ENCODE assay signal across 29 cellular contexts in genomic region chr7:112064627-112065385, GRCh38.
"Had no signal": no experiment of that assay in that cellular context is flagged by ENCODE, and none has a peak within 500 bp of the region (broad histone marks: within the 10 kb centered on the region; RNA-seq: fewer than 3 reads in every experiment).

No MANE protein-coding gene starts in this region.

- H3K9me3 Mint-ChIP-seq: activated B cell treated with CpG ODN at 0.5 μM for 24 hours; activated naive CD4-positive, alpha-beta T cell treated with anti-CD3 and anti-CD28 coated beads, Interleukin-2, amount 50 U/mL, for 72 hours; activated T-cell treated with anti-CD3 and anti-CD28 coated beads, Interleukin-2, amount 50 U/mL, for 24 hours; activated T-helper 17 cell treated with anti-CD3 and anti-CD28 coated beads, Interleukin-2, amount 50 U/mL, for 72 hours; central memory CD8-positive, alpha-beta T cell; nephron progenitor cell; stimulated activated memory B cell treated with anti-CD40 and anti-IgM and Interleukin-4, amounts not matched to agents 10 μg/mL and 1 μg/mL and 100 μg/mL, for 72 hours; T-helper 1 cell treated with Interleukin-12 subunit alpha and Interleukin-12 subunit beta and Interleukin-4 antibody, amounts not matched to agents 30 μg/mL and 1 μg/mL, for 36 hours had no signal

- H3K4me3 ChIP-seq: esophagus squamous epithelium, gastroesophageal sphincter, heart right ventricle, left lung, stomach, transverse colon, uterus had no signal

- ATAC-seq: activated CD4-positive, alpha-beta T cell treated with anti-CD3 and anti-CD28 coated beads for 36 hours; activated naive CD4-positive, alpha-beta T cell treated with anti-CD3 and anti-CD28 coated beads, Interleukin-2, amount 50 U/mL, for 72 hours; activated T-helper 17 cell treated with anti-CD3 and anti-CD28 coated beads, Interleukin-2, amount 50 U/mL, for 72 hours; effector memory CD8-positive, alpha-beta T cell; heart right ventricle; left lung; sciatic nerve; stimulated activated memory B cell treated with anti-CD40 and anti-IgM and Interleukin-4, amounts not matched to agents 10 μg/mL and 1 μg/mL and 100 μg/mL, for 72 hours had no signal

- H3K27me3 ChIP-seq: esophagus squamous epithelium, gastroesophageal sphincter, heart right ventricle, left lung, stomach, transverse colon, uterus had no signal

- H3K27ac Mint-ChIP-seq: activated B cell treated with CpG ODN at 0.5 μM for 24 hours; activated CD4-positive, alpha-beta T cell treated with anti-CD3 and anti-CD28 coated beads for 36 hours; activated naive CD4-positive, alpha-beta T cell treated with anti-CD3 and anti-CD28 coated beads, Interleukin-2, amount 50 U/mL, for 72 hours; activated T-cell treated with anti-CD3 and anti-CD28 coated beads, Interleukin-2, amount 50 U/mL, for 24 hours; activated T-helper 17 cell treated with anti-CD3 and anti-CD28 coated beads, Interleukin-2, amount 50 U/mL, for 72 hours; effector memory CD8-positive, alpha-beta T cell; stimulated activated memory B cell treated with anti-CD40 and anti-IgM and Interleukin-4, amounts not matched to agents 10 μg/mL and 1 μg/mL and 100 μg/mL, for 72 hours; T-helper 1 cell treated with Interleukin-12 subunit alpha and Interleukin-12 subunit beta and Interleukin-4 antibody, amounts not matched to agents 30 μg/mL and 1 μg/mL, for 36 hours had no signal

- H3K79me2 ChIP-seq: parathyroid adenoma had no signal

- H3K4me3 Mint-ChIP-seq: activated B cell treated with CpG ODN at 0.5 μM for 24 hours; activated CD4-positive, alpha-beta T cell treated with anti-CD3 and anti-CD28 coated beads for 36 hours; activated T-cell treated with anti-CD3 and anti-CD28 coated beads, Interleukin-2, amount 50 U/mL, for 24 hours; activated T-helper 17 cell treated with anti-CD3 and anti-CD28 coated beads, Interleukin-2, amount 50 U/mL, for 72 hours; central memory CD8-positive, alpha-beta T cell; effector memory CD8-positive, alpha-beta T cell; nephron progenitor cell; stimulated activated memory B cell treated with anti-CD40 and anti-IgM and Interleukin-4, amounts not matched to agents 10 μg/mL and 1 μg/mL and 100 μg/mL, for 72 hours; T-helper 1 cell treated with Interleukin-12 subunit alpha and Interleukin-12 subunit beta and Interleukin-4 antibody, amounts not matched to agents 30 μg/mL and 1 μg/mL, for 36 hours had no signal

- DNase-seq: activated B cell treated with CpG ODN at 0.5 μM for 24 hours; activated CD4-positive, alpha-beta T cell treated with anti-CD3 and anti-CD28 coated beads for 36 hours; activated CD4-positive, alpha-beta T cell treated with anti-CD3 and anti-CD28 coated beads, Interleukin-2, amount 50 U/mL, for 4 hours; activated CD8-positive, alpha-beta memory T cell treated with anti-CD3 and anti-CD28 coated beads for 24 hours; activated CD8-positive, alpha-beta memory T cell treated with anti-CD3 and anti-CD28 coated beads, Interleukin-2, amount 50 U/mL, for 4 hours; activated T-cell treated with anti-CD3 and anti-CD28 coated beads, Interleukin-2, amount 50 U/mL, for 24 hours; aorta; effector memory CD8-positive, alpha-beta T cell; esophagus squamous epithelium; heart right ventricle; kidney; left lung; nephron progenitor cell; small intestine; stimulated activated CD4-positive, alpha-beta T cell treated with anti-CD3 and anti-CD28 coated beads, Interleukin-15, amount 100 ng/mL, for 24 hours; stomach; T1000; transverse colon; uterus had no signal

- FAIRE-seq: colon, endothelial cell of umbilical vein, kidney, small intestine had no signal

- H3K9me3 ChIP-seq: esophagus squamous epithelium, gastroesophageal sphincter, heart right ventricle, left lung, stomach, transverse colon, uterus had no signal

- H3K27ac ChIP-seq: esophagus squamous epithelium, gastroesophageal sphincter, heart right ventricle, left lung, parathyroid adenoma, stomach, transverse colon, uterus had no signal

- H3K4me1 Mint-ChIP-seq: activated B cell treated with CpG ODN at 0.5 μM for 24 hours; activated CD4-positive, alpha-beta T cell treated with anti-CD3 and anti-CD28 coated beads for 36 hours; activated T-helper 17 cell treated with anti-CD3 and anti-CD28 coated beads, Interleukin-2, amount 50 U/mL, for 72 hours; central memory CD8-positive, alpha-beta T cell; stimulated activated memory B cell treated with anti-CD40 and anti-IgM and Interleukin-4, amounts not matched to agents 10 μg/mL and 1 μg/mL and 100 μg/mL, for 72 hours had no signal

- H3K9ac ChIP-seq: parathyroid adenoma had no signal

- H2AFZ ChIP-seq: parathyroid adenoma had no signal

- H3K36me3 ChIP-seq: esophagus squamous epithelium, gastroesophageal sphincter, heart right ventricle, left lung, stomach, transverse colon, uterus had no signal

- H3K27me3 Mint-ChIP-seq: stimulated activated memory B cell treated with anti-CD40 and anti-IgM and Interleukin-4, amounts not matched to agents 10 μg/mL and 1 μg/mL and 100 μg/mL, for 72 hours had no signal

- H3K36me3 Mint-ChIP-seq: activated naive CD4-positive, alpha-beta T cell treated with anti-CD3 and anti-CD28 coated beads, Interleukin-2, amount 50 U/mL, for 72 hours; stimulated activated memory B cell treated with anti-CD40 and anti-IgM and Interleukin-4, amounts not matched to agents 10 μg/mL and 1 μg/mL and 100 μg/mL, for 72 hours had no signal

- H3K4me1 ChIP-seq: parathyroid adenoma, transverse colon, uterus had no signal
